ENCODE assay signal across 10 cellular contexts in genomic region chr19:6536138-6536671, GRCh38. TPM values are rescaled to one million over a fixed set of nuclear protein-coding genes. Genes with fewer than 3 reads are reported as not detected.
DNase-seq lines count a peak whose midpoint lies in the region; ATAC-seq and TF ChIP-seq lines count a peak whose summit lies in the region.
"Had no signal": no experiment of that assay in that cellular context is flagged by ENCODE, and none has a peak within 500 bp of the region (broad histone marks: within the 10 kb centered on the region; RNA-seq: fewer than 3 reads in every experiment).

No MANE protein-coding gene starts in this region.

- H3K4me3 Mint-ChIP-seq in activated naive CD8-positive, alpha-beta T cell, result no peak overlapping the region
- H3K4me3 Mint-ChIP-seq in stimulated activated naive B cell treated with anti-CD40 and anti-IgM and Interleukin-4, amounts not matched to agents 10 μg/mL and 1 μg/mL and 100 μg/mL, for 72 hours, result peak overlapping the region; percentile 3 to 52

- peaks cover 13% of the 10 kb centered on the region for H3K79me2 ChIP-seq in SU-DHL-6 (ENCODE audit: insufficient read depth, low read length)

- peak; percentile 60 for DNase-seq in Daoy (ENCODE audit: low read depth)
- peak; percentile 73 for DNase-seq in left kidney (ENCODE audit: low read depth, low spot score)
- peak; percentile 92 for DNase-seq in stimulated activated naive B cell treated with anti-CD40 and anti-IgM and Interleukin-4, amounts not matched to agents 10 μg/mL and 1 μg/mL and 100 μg/mL, for 72 hours
- no peak for DNase-seq in NCI-H1092 (lab: John Stamatoyannopoulos, UW)

- no peak overlapping the region for H2AFZ ChIP-seq in SU-DHL-6 (ENCODE audit: low read depth, low read length, severe bottlenecking)

- H3K27me3 Mint-ChIP-seq in activated naive CD8-positive, alpha-beta T cell, result peaks cover 6% of the 10 kb centered on the region
- peaks cover 15 to 36% of the 10 kb centered on the region in 2 donors for H3K27me3 Mint-ChIP-seq in stimulated activated naive B cell treated with anti-CD40 and anti-IgM and Interleukin-4, amounts not matched to agents 10 μg/mL and 1 μg/mL and 100 μg/mL, for 72 hours

- peak overlapping the region; percentile 16 for H3K27ac Mint-ChIP-seq in activated naive CD8-positive, alpha-beta T cell
- H3K27ac Mint-ChIP-seq in stimulated activated naive B cell treated with anti-CD40 and anti-IgM and Interleukin-4, amounts not matched to agents 10 μg/mL and 1 μg/mL and 100 μg/mL, for 72 hours, result peak overlapping the region; percentile 88

- H3K27ac ChIP-seq in SU-DHL-6 (ENCODE audit: low read depth, low read length), result peak overlapping the region; percentile 91
- H3K27ac ChIP-seq: SK-N-MC had no signal

- H3K4me3 ChIP-seq in SU-DHL-6 (ENCODE audit: insufficient read depth, low read length, poor library complexity, severe bottlenecking), result peak overlapping the region; percentile 20
- H3K4me3 ChIP-seq: SK-N-MC, skin epidermis had no signal

- H3K4me1 Mint-ChIP-seq in activated naive CD8-positive, alpha-beta T cell (ENCODE audit: low read depth), result peaks cover 37% of the 10 kb centered on the region
- H3K4me1 Mint-ChIP-seq in stimulated activated naive B cell treated with anti-CD40 and anti-IgM and Interleukin-4, amounts not matched to agents 10 μg/mL and 1 μg/mL and 100 μg/mL, for 72 hours, result peaks cover 28 to 44% of the 10 kb centered on the region in 2 donors

- TF ChIP-seq CTCF in SU-DHL-6 (IDR thresholded peaks at IDR 0.05; ENCODE audit: insufficient read depth, low read length, poor library complexity, severe bottlenecking), result no peak

- peaks cover 19% of the 10 kb centered on the region for H3F3A ChIP-seq in SU-DHL-6 (ENCODE audit: insufficient read depth)

- H3K9me2 ChIP-seq in SU-DHL-6 (replicated peaks; ENCODE audit: insufficient read depth, low read length), result no peaks in the 10 kb centered on the region

- H3K9me3 ChIP-seq in SU-DHL-6 (ENCODE audit: insufficient read depth, low read length), result no peaks in the 10 kb centered on the region

- H3K36me3 ChIP-seq in SU-DHL-6 (ENCODE audit: low read length), result no peaks in the 10 kb centered on the region; the same call in 1 of the 2 replicates

- ATAC-seq in GM19463 (IDR thresholded peaks at IDR 0.05; ENCODE audit: unreplicated experiment), result peak; percentile 76
- ATAC-seq in HG03521 (IDR thresholded peaks at IDR 0.05; ENCODE audit: unreplicated experiment), result peak; percentile 60
- peak; percentile 92 to 95 for ATAC-seq in stimulated activated naive B cell treated with anti-CD40 and anti-IgM and Interleukin-4, amounts not matched to agents 10 μg/mL and 1 μg/mL and 100 μg/mL, for 72 hours (replicated peaks)

- no peaks in the 10 kb centered on the region for H3K27me3 ChIP-seq in SU-DHL-6 (ENCODE audit: low read length)

- peak overlapping the region; percentile 50 for H3K4me2 ChIP-seq in SU-DHL-6 (ENCODE audit: low read depth, low read length, poor library complexity, severe bottlenecking)

- H3K36me3 Mint-ChIP-seq in activated naive CD8-positive, alpha-beta T cell, result peaks cover 2% of the 10 kb centered on the region
- peaks cover 37 to 41% of the 10 kb centered on the region in 2 donors for H3K36me3 Mint-ChIP-seq in stimulated activated naive B cell treated with anti-CD40 and anti-IgM and Interleukin-4, amounts not matched to agents 10 μg/mL and 1 μg/mL and 100 μg/mL, for 72 hours

- no peaks in the 10 kb centered on the region for H4K20me1 ChIP-seq in SU-DHL-6 (ENCODE audit: low read depth, low read length)

- H3K9me3 Mint-ChIP-seq in activated naive CD8-positive, alpha-beta T cell (ENCODE audit: low read depth), result no peaks in the 10 kb centered on the region
- H3K9me3 Mint-ChIP-seq in stimulated activated naive B cell treated with anti-CD40 and anti-IgM and Interleukin-4, amounts not matched to agents 10 μg/mL and 1 μg/mL and 100 μg/mL, for 72 hours, result peaks cover 6 to 8% of the 10 kb centered on the region in 2 donors

- H3K9ac ChIP-seq in SU-DHL-6 (ENCODE audit: low read length), result no peak overlapping the region; the same call in 1 of the 2 replicates

RNA-seq across cellular contexts. Expression of gene TNFSF9, which starts 5.4 kb away (rescaled TPM):
- total RNA-seq in Daoy (2014; rRNA removed; shearing (Covaris generic)), result 12.0 and 13.8 TPM in 2 replicates

RNA-seq across cellular contexts. Expression of gene TUBB4A, which starts 34.1 kb away (rescaled TPM):
- 0.17 and 0.65 TPM in 2 replicates for total RNA-seq in Daoy (2014; rRNA removed; shearing (Covaris generic))

RNA-seq across cellular contexts. Expression of gene DENND1C, which starts 54.6 kb away (rescaled TPM):
- not detected in 2 replicates for total RNA-seq in Daoy (2014; rRNA removed; shearing (Covaris generic))

RNA-seq across cellular contexts. Expression of gene CD70, which starts 54.7 kb away (rescaled TPM):
- 62.8 and 65.4 TPM in 2 replicates for total RNA-seq in Daoy (2014; rRNA removed; shearing (Covaris generic))
